In the genomic region with DNA sequence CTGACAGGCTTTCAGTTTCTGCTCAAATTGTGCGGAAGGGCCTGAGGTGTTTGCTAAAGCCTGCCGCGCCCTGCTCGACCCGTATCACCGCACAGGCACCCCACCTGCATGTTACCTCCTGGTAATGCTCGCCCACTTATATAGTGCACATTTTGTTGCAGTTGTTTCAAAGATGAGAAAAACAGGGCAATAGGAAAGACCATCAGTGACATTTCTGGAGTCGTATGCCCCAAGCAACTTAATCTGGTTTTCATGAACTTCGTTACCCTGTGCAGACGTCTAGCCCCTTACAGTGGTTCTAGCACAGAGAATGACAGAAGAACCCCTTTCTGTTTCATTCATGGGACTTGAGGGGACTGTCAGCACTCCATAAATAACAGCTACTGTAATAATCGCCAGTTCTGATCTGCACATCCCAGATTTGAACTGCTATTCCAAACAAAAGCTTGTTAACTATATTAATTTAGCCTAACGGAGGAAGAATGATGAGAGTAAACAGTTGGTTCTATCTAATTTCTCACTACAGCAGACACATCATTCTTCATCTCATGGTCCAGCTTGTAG, we compare ENCODE assay signal across 8 cellular contexts. TPM values are rescaled to one million over a fixed set of nuclear protein-coding genes. Genes with fewer than 3 reads are reported as not detected.
DNase-seq lines count a peak whose midpoint lies in the region; ATAC-seq and TF ChIP-seq lines count a peak whose summit lies in the region.

No MANE protein-coding gene starts in this region.

- peak overlapping the region; percentile 84 for H3K4me3 ChIP-seq in hepatocyte

- H3K4me2 ChIP-seq in hepatocyte: peak overlapping the region; percentile 97

- H3K27me3 ChIP-seq in hepatocyte: no peaks in the 10 kb centered on the region

- no peaks in the 10 kb centered on the region for H3K36me3 ChIP-seq in hepatocyte (replicated peaks; ENCODE audit: insufficient read depth, low read depth)

- H3K36me3 Mint-ChIP-seq in stimulated activated naive B cell treated with anti-CD40 and anti-IgM and Interleukin-4, amounts not matched to agents 10 μg/mL and 1 μg/mL and 100 μg/mL, for 72 hours: peaks cover 11 to 22% of the 10 kb centered on the region in 2 donors

- no peaks in the 10 kb centered on the region for H4K20me1 ChIP-seq in hepatocyte (ENCODE audit: insufficient read depth, poor library complexity, severe bottlenecking)

- H3K27me3 Mint-ChIP-seq in stimulated activated naive B cell treated with anti-CD40 and anti-IgM and Interleukin-4, amounts not matched to agents 10 μg/mL and 1 μg/mL and 100 μg/mL, for 72 hours: peaks cover 6 to 12% of the 10 kb centered on the region in 2 donors

- H2AFZ ChIP-seq in hepatocyte: peak overlapping the region; percentile 100

- H3K4me3 Mint-ChIP-seq in stimulated activated naive B cell treated with anti-CD40 and anti-IgM and Interleukin-4, amounts not matched to agents 10 μg/mL and 1 μg/mL and 100 μg/mL, for 72 hours: peak overlapping the region; percentile 70 to 95

- peak overlapping the region; percentile 91 for H3K27ac ChIP-seq in VCaP
- H3K27ac ChIP-seq in hepatocyte: peak overlapping the region; percentile 100

- no peaks in the 10 kb centered on the region for H3K9me3 ChIP-seq in hepatocyte (ENCODE audit: low read depth)

- H3K4me1 ChIP-seq in hepatocyte (ENCODE audit: insufficient read depth): peaks cover 26% of the 10 kb centered on the region

- DNase-seq in activated CD4-positive, CD25-positive, alpha-beta regulatory T cell (lab: John Stamatoyannopoulos, UW): no peak
- no peak for DNase-seq in hepatocyte (ENCODE audit: low spot score)
- no peak for DNase-seq in stimulated activated naive B cell treated with anti-CD40 and anti-IgM and Interleukin-4, amounts not matched to agents 10 μg/mL and 1 μg/mL and 100 μg/mL, for 72 hours
- no peak for DNase-seq in NCI-H226
- DNase-seq in NCI-H1105 treated with DMSO at 0.1 percent for 48 hours (lab: John Stamatoyannopoulos, UW): no peak

- no peaks in the 10 kb centered on the region for H3K9me2 ChIP-seq in hepatocyte (replicated peaks; ENCODE audit: insufficient read depth)

- ATAC-seq in activated CD4-positive, CD25-positive, alpha-beta regulatory T cell treated with anti-CD3 and anti-CD28 coated beads, Interleukin-2, amount 50 U/mL, for 24 hours: peak; percentile 1 to 2
- peak; percentile 15 for ATAC-seq in HG02970 (IDR thresholded peaks at IDR 0.05; ENCODE audit: low FRiP score, unreplicated experiment)
- peak; percentile 6 to 13 for ATAC-seq in stimulated activated naive B cell treated with anti-CD40 and anti-IgM and Interleukin-4, amounts not matched to agents 10 μg/mL and 1 μg/mL and 100 μg/mL, for 72 hours (replicated peaks)

- TF ChIP-seq CTCF in VCaP (conservative IDR thresholded peaks at IDR 0.05) (peak; percentile 14), hepatocyte (IDR thresholded peaks at IDR 0.05; ENCODE audit: poor library complexity) (no peak)

- H3K4me1 Mint-ChIP-seq in stimulated activated naive B cell treated with anti-CD40 and anti-IgM and Interleukin-4, amounts not matched to agents 10 μg/mL and 1 μg/mL and 100 μg/mL, for 72 hours: peaks cover 17 to 37% of the 10 kb centered on the region in 2 donors

- H3K79me2 ChIP-seq in hepatocyte: peaks cover 25% of the 10 kb centered on the region

- peak overlapping the region; percentile 99 for H3K27ac Mint-ChIP-seq in stimulated activated naive B cell treated with anti-CD40 and anti-IgM and Interleukin-4, amounts not matched to agents 10 μg/mL and 1 μg/mL and 100 μg/mL, for 72 hours

- 21% methylated on average over 12 of the region's 12 CpGs for WGBS in hepatocyte (ENCODE audit: low lambda C conversion rate, missing lambda C conversion rate)

- no peaks in the 10 kb centered on the region for H3K9me3 Mint-ChIP-seq in stimulated activated naive B cell treated with anti-CD40 and anti-IgM and Interleukin-4, amounts not matched to agents 10 μg/mL and 1 μg/mL and 100 μg/mL, for 72 hours

RNA-seq across cellular contexts. Expression of gene DCTD, which starts 0.9 kb away (rescaled TPM):
- total RNA-seq in hepatocyte: 86.0 and 92.6 TPM in 2 replicates
- polyA plus RNA-seq in hepatocyte: 92.4 and 94.8 TPM in 2 replicates
